Comparison of ENCODE assay signal across 18 cellular contexts in genomic region chr2:150549381-150549780, GRCh38.
"Had no signal": no experiment of that assay in that cellular context is flagged by ENCODE, and none has a peak within 500 bp of the region (broad histone marks: within the 10 kb centered on the region; RNA-seq: fewer than 3 reads in every experiment).

No MANE protein-coding gene starts in this region.

- H3K27ac ChIP-seq: adrenal gland, dorsolateral prefrontal cortex, prostate gland, upper lobe of right lung had no signal

- H3K4me3 ChIP-seq: adrenal gland, dorsolateral prefrontal cortex, prostate gland, upper lobe of right lung had no signal

- ATAC-seq: activated T-cell treated with anti-CD3 and anti-CD28 coated beads, Interleukin-2, amount 50 U/mL, for 4 hours; effector memory CD8-positive, alpha-beta T cell; left ventricle myocardium superior; natural killer cell treated with Interleukin-12 subunit alpha and Interleukin-12 subunit beta and Interleukin-15 and Interleukin-18, amount 100 ng/mL, for 72 hours; right cardiac atrium; upper lobe of right lung had no signal

- DNase-seq: activated B cell treated with CpG ODN at 0.5 μM for 24 hours; activated CD4-positive, alpha-beta T cell treated with anti-CD3 and anti-CD28 coated beads for 4 hours; activated CD4-positive, alpha-beta T cell treated with anti-CD3 and anti-CD28 coated beads, Interleukin-2, amount 50 U/mL, for 48 hours; activated CD8-positive, alpha-beta memory T cell treated with anti-CD3 and anti-CD28 coated beads, Interleukin-2, amount 50 U/mL, for 48 hours; activated naive CD4-positive, alpha-beta T cell; activated T-cell treated with anti-CD3 and anti-CD28 coated beads, Interleukin-2, amount 50 U/mL, for 4 hours; adrenal gland; dorsolateral prefrontal cortex; effector memory CD8-positive, alpha-beta T cell; hippocampal formation; left ventricle myocardium superior; right cardiac atrium; stimulated activated CD4-positive, alpha-beta T cell treated with anti-CD3 and anti-CD28 coated beads, Interleukin-4, amount 100 ng/mL, for 24 hours; stimulated activated naive CD4-positive, alpha-beta T cell treated with Interleukin-2 at 50 U/mL for 16 hours; T1000; upper lobe of right lung had no signal
